Comparison of ENCODE assay signal across 8 cellular contexts in the genomic region with DNA sequence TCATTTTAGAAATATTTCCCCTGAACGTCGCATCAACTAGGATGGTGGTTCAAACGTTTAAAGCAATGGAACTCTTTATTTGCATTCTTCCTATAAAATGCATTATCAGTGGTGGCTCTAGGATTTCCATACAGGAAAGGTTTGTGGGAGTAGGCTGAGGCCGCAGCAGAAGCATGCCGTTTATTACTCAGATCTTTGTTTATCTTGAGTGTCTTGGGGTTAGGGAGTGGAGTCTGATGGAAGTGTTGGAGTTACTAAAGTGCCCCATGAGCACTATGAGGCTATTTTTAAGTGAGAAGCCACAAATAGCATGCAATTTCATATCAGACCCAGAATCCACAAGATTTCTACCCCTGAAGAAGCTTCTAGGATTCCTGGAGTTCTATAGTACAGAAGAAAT. TPM values are rescaled to one million over a fixed set of nuclear protein-coding genes. Genes with fewer than 3 reads are reported as not detected.
A peak's percentile ranks its signal among the peaks of the same experiment; 100 is the strongest.
DNase-seq lines count a peak whose midpoint lies in the region; ATAC-seq, FAIRE-seq and TF ChIP-seq lines count a peak whose summit lies in the region.
"Had no signal": no experiment of that assay in that cellular context is flagged by ENCODE, and none has a peak within 500 bp of the region (broad histone marks: within the 10 kb centered on the region; RNA-seq: fewer than 3 reads in every experiment).

No MANE protein-coding gene starts in this region.

- BruUV-seq in K562 (replicated peaks; lab: Mats Ljungman, UMichigan): no TSS peak

- no peaks in the 10 kb centered on the region for H3K36me3 ChIP-seq in K562 (ENCODE audit: control insufficient read depth, insufficient read depth, low read length)
- no peaks in the 10 kb centered on the region for H3K36me3 ChIP-seq in tibial artery

- no peak for TF ChIP-seq EP300 in K562 (IDR thresholded peaks at IDR 0.05; ENCODE audit: low read length)

- H3K4me2 ChIP-seq in K562 (ENCODE audit: insufficient read depth, low read length): no peak overlapping the region

- no peaks in the 10 kb centered on the region for H3K79me2 ChIP-seq in K562 (ENCODE audit: control insufficient read depth, insufficient read depth, low read length)

- intact Hi-C loops in K562 (cut with micrococcal nuclease): loop anchor here (10.0 kb wide), 1 partner anchor 62 kb away; no protein-coding TSS in a partner anchor
- intact Hi-C loops in tibial artery (cut with DNase I; ENCODE audit: low total_unique reads): no loop called here

- H3K9me3 ChIP-seq in K562 (replicated peaks; ENCODE audit: control insufficient read depth, insufficient read depth, low read depth, low read length) (no peaks in the 10 kb centered on the region), tibial artery (no peaks in the 10 kb centered on the region)

- H3K4me3 ChIP-seq in K562: no peak overlapping the region
- no peak overlapping the region for H3K4me3 ChIP-seq in tibial artery
- H3K4me3 ChIP-seq: coronary artery had no signal

- TF ChIP-seq CTCF in K562 (IDR thresholded peaks at IDR 0.05 in 2 of 3, conservative IDR thresholded peaks at IDR 0.05 in 1 of 3; ENCODE audit: insufficient read depth in 2 of 3, low read depth in 1 of 3, low read length in 3 of 3) (no peak), tibial artery (IDR thresholded peaks at IDR 0.05) (no peak)

- WGBS in K562 (ENCODE audit: insufficient coverage, low coverage, missing lambda C conversion rate): 20% methylated on average over 5 of the region's 5 CpGs

- CTCF ChIA-PET in K562 (lab: Yijun Ruan, JAX; ENCODE audit: low intra/inter-chr PET ratio): no interaction called here

- no peaks in the 10 kb centered on the region for H3K9me1 ChIP-seq in K562 (ENCODE audit: control insufficient read depth, insufficient read depth, low read length)

- in situ Hi-C loops in KBM-7 (cut with MboI; ENCODE audit: low pct_unique_long_range_greater_than_20kb, low sequenced_read_pairs): no loop called here
- in situ Hi-C loops in K562 (cut with MboI): no loop called here

- H3K9ac ChIP-seq in K562 (ENCODE audit: insufficient read depth in 1 of 2, low read depth in 2 of 2, low read length in 2 of 2): no peak overlapping the region; a peak in 1 of 4 replicates

- no peaks in the 10 kb centered on the region for H3K27me3 ChIP-seq in K562 (ENCODE audit: control insufficient read depth in 2 of 2, insufficient read depth in 2 of 2, low read length in 2 of 2)
- H3K27me3 ChIP-seq in tibial artery: no peaks in the 10 kb centered on the region

- POLR2A ChIA-PET in K562 (lab: Yijun Ruan, JAX): interaction anchor here (0.7 to 2.8 kb wide), 2 partner anchors 9 to 26 kb away, joined by 5 to 8 read pairs; no protein-coding TSS in a partner anchor

- H3K27ac ChIP-seq in K562 (ENCODE audit: extremely low read depth, low read depth, low read length) (peak overlapping the region; percentile 35; the same call in 1 of the 3 replicates), tibial artery (peak overlapping the region; percentile 68 to 74)

- TF ChIP-seq RAD21 in K562 (CRISPR knock-in tag; conservative IDR thresholded peaks at IDR 0.05 in 1 of 2, IDR thresholded peaks at IDR 0.05 in 1 of 2): no peak

- ATAC-seq in K562 (peak; percentile 55), GM21526 (IDR thresholded peaks at IDR 0.05; ENCODE audit: low FRiP score, unreplicated experiment) (no peak)

- no peak for TF ChIP-seq POLR2A in K562 (conservative IDR thresholded peaks at IDR 0.05)

- FAIRE-seq in K562 (lab: Jason Lieb, UNC): peak; percentile 51

- H2AFZ ChIP-seq in K562 (ENCODE audit: low read depth, low read length): peak overlapping the region; percentile 93

- DNase-seq in KBM-7 (peak; percentile 28), K562 (ENCODE audit: extremely low read depth in 1 of 4, low spot score in 3 of 4) (peak in 2 of 4 experiments; percentile 10 to 19), left kidney (ENCODE audit: low read depth, low spot score) (peak; percentile 40), tibial artery (no peak), NCI-H446 (lab: John Stamatoyannopoulos, UW) (no peak)
- no peak for DNase-seq in stimulated activated CD4-positive, alpha-beta T cell treated with anti-CD3 and anti-CD28 coated beads, Interleukin-4, amount 100 ng/mL, for 4 hours

- H4K20me1 ChIP-seq in K562 (replicated peaks; ENCODE audit: control insufficient read depth, insufficient read depth, low read length): no peaks in the 10 kb centered on the region

- H3K4me1 ChIP-seq in K562 (replicated peaks in 1 of 2; ENCODE audit: control insufficient read depth in 2 of 2, insufficient read depth in 2 of 2, low read length in 2 of 2) (peaks cover 0 to 15% of the 10 kb centered on the region in 2 experiments; a peak in 3 of 5 replicates), tibial artery (peaks cover 0 to 65% (median 28%) of the 10 kb centered on the region in 4 donors)

TF ChIP-seq in K562, 482 proteins besides CTCF, POLR2A, EP300 and RAD21:
- TF ChIP-seq FOXJ2 (tag; IDR thresholded peaks at IDR 0.05) (no peak), ZNF785 (CRISPR knock-in tag; IDR thresholded peaks at IDR 0.05) (no peak), FOXK2 (conservative IDR thresholded peaks at IDR 0.05 in 1 of 2, IDR thresholded peaks at IDR 0.05 in 1 of 2; ENCODE audit: low read depth in 2 of 2) (0 out of 4 replicates have a peak, but pooled peaks of 1 of the 2 experiments have one; percentile 29), FOSL1 (tag; conservative IDR thresholded peaks at IDR 0.05) (peak; percentile 23; the same call in 1 of the 2 replicates), LARP7 (IDR thresholded peaks at IDR 0.05) (no peak), RFX1 (IDR thresholded peaks at IDR 0.05) (no peak), NR1H2 (CRISPR knock-in tag; IDR thresholded peaks at IDR 0.05) (no peak), MEF2D (tag; conservative IDR thresholded peaks at IDR 0.05; ENCODE audit: low read depth) (peak; percentile 80), JUND (IDR thresholded peaks at IDR 0.05; ENCODE audit: borderline replicate concordance, low read depth, low read length) (no peak), JUND (tag; IDR thresholded peaks at IDR 0.05; ENCODE audit: borderline replicate concordance, low read depth, low read length) (0 out of 3 replicates have a peak, but pooled peaks have one; percentile 21), RAD51 (IDR thresholded peaks at IDR 0.05; ENCODE audit: borderline replicate concordance, low read depth) (no peak)
- TF ChIP-seq, protein P1, sequence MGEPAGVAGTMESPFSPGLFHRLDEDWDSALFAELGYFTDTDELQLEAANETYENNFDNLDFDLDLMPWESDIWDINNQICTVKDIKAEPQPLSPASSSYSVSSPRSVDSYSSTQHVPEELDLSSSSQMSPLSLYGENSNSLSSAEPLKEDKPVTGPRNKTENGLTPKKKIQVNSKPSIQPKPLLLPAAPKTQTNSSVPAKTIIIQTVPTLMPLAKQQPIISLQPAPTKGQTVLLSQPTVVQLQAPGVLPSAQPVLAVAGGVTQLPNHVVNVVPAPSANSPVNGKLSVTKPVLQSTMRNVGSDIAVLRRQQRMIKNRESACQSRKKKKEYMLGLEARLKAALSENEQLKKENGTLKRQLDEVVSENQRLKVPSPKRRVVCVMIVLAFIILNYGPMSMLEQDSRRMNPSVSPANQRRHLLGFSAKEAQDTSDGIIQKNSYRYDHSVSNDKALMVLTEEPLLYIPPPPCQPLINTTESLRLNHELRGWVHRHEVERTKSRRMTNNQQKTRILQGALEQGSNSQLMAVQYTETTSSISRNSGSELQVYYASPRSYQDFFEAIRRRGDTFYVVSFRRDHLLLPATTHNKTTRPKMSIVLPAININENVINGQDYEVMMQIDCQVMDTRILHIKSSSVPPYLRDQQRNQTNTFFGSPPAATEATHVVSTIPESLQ (CRISPR knock-in tag; IDR thresholded peaks at IDR 0.05): no peak
- TF ChIP-seq, protein P2, sequence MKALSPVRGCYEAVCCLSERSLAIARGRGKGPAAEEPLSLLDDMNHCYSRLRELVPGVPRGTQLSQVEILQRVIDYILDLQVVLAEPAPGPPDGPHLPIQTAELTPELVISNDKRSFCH (CRISPR knock-in tag; IDR thresholded peaks at IDR 0.05): no peak
- TF ChIP-seq, protein P2 (tag; IDR thresholded peaks at IDR 0.05): no peak

RNA-seq across cellular contexts. Expression of a gene that starts 26.2 kb away (rescaled TPM):
- total RNA-seq in K562 (2011; cell fraction: chromatin; rRNA removed; ENCODE audit: low replicate concordance): 7.7 and 29.7 TPM in 2 replicates
- total RNA-seq in K562 (2011; cell fraction: nucleolus; rRNA removed): 3.7 and 5.1 TPM in 2 replicates
- total RNA-seq in K562 (2011; cell fraction: nucleoplasm; rRNA removed): 17.5 and 28.7 TPM in 2 replicates
- total RNA-seq in K562 (2014; rRNA removed): 3.9 and 5.2 TPM in 2 replicates
- total RNA-seq in K562 (2014; rRNA removed; fragmentation: Illumina TruSeq; extraction: Trizol): 3.7 and 3.8 TPM in 2 replicates
- total RNA-seq in K562 (2015; rRNA removed; fragmentation: Illumina TruSeq; extraction: Trizol): 3.2 and 3.9 TPM in 2 replicates
- 3.9 and 6.1 TPM in 2 replicates for total RNA-seq in K562 (2021)
- polyA plus RNA-seq in K562 (2011; rRNA removed): 5.2 and 5.9 TPM in 2 replicates
- 1.1 and 3.0 TPM in 2 replicates for polyA plus RNA-seq in K562 (2011; cell fraction: cytosol; rRNA removed)
- 8.6 and 12.3 TPM in 2 replicates for polyA plus RNA-seq in K562 (2011; cell fraction: nucleus; rRNA removed)
- 4.5 and 9.3 TPM in 2 replicates for polyA plus RNA-seq in K562 (2012)
- polyA plus RNA-seq in K562 (2014; fragmentation: Illumina TruSeq; extraction: Trizol): 4.2 and 5.8 TPM in 2 replicates
- polyA plus RNA-seq in K562 (2014; fragmentation: Nextera tagmentation; extraction: Ambion mirVana): 1 to 10 TPM; 2.0 to 2.1 TPM
- polyA plus RNA-seq in K562 (2014; rRNA removed): 3.0 and 3.6 TPM in 2 replicates
- 10.3 and 10.8 TPM in 2 replicates for polyA minus RNA-seq in K562 (2011; rRNA and poly(A)+ RNA removed)
- 3.7 and 6.5 TPM in 2 replicates for polyA minus RNA-seq in K562 (2011; cell fraction: cytosol; rRNA and poly(A)+ RNA removed)
- 8.2 and 12.2 TPM in 2 replicates for polyA minus RNA-seq in K562 (2011; cell fraction: nucleus; rRNA and poly(A)+ RNA removed)

Comparison
In these comparisons a context has a peak if more than half of its experiments do, and no peak if none do; other contexts are left out.
1. DNase-seq: peak in KBM-7 (single experiment) and left kidney (single experiment); none in tibial artery (0 of 2), NCI-H446 (0 of 2) and stimulated activated CD4-positive, alpha-beta T cell treated with anti-CD3 and anti-CD28 coated beads, Interleukin-4, amount 100 ng/mL, for 4 hours (0 of 2).